ENCODE assay signal across 8 cellular contexts in the genomic region with DNA sequence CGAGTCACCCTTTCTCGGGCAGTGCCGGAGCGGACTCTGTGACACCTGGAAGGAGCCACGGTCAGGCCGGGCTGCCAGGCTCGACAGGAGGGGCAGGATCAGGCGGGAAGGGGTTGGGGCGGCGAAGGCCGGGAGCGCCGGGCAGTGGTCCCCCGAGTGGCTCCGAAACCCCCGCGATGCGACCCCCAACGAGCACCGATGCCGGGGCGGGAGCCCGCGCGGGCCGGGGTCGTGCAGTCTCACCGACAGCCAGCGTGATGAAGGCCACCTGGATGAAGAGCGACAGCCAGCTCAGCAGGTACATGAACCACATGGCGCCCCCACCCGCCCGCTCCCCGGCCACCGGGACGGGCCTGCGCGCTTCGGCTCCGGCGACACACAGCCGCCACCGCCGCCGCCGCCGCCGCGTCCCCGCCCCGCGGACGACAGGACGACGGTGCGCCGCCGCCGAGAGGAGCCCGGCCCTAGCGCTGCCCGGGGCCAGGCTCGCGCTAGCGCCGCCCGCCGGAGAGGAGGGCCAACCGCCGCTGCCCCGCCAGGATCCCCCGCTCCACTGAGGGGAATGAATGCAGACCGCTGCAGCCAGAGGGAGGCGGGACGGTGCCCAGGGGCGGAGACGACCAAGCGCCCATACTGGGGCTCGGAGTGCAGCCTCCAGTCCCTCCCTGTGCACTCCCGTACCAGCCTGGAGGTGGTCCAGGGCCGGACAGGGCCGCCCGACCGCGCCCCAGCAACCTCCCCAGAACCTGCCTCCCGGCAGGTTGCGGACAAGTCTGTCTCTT.
DNase-seq lines count a peak whose midpoint lies in the region; ATAC-seq and TF ChIP-seq lines count a peak whose summit lies in the region.

TEX261 (minus strand) TSS at position 429 of the 782 bp plus-strand sequence; CDS start at position 313, 116 bp downstream.

- peaks cover 28% of the 10 kb centered on the region for H3K36me3 ChIP-seq in muscle layer of colon (ENCODE audit: insufficient read depth, low read length)

- peak within 1 kb of the TSS; percentile 79 for H3K9ac ChIP-seq in muscle layer of colon (ENCODE audit: low read length)

- no peaks in the 10 kb centered on the region for H3K27me3 ChIP-seq in muscle layer of colon (ENCODE audit: control insufficient read depth in 1 of 2, insufficient read depth in 2 of 2, low read length in 2 of 2)

- DNase-seq in DMS153 (lab: John Stamatoyannopoulos, UW): peak; percentile 78
- peak; percentile 94 for DNase-seq in HuH-7 (ENCODE audit: low spot score)
- DNase-seq in OCI-M1 (lab: John Stamatoyannopoulos, UW): peak; percentile 89
- DNase-seq in activated T-cell treated with anti-CD3 and anti-CD28 coated beads, Interleukin-2, amount 50 U/mL, for 1 hour: peak; percentile 95
- peak; percentile 93 to 96 for DNase-seq in erythroblast (lab: John Stamatoyannopoulos, UW)
- DNase-seq in stimulated activated CD8-positive, alpha-beta memory T cell treated with anti-CD3 and anti-CD28 coated beads, Interleukin-7, amount 100 ng/mL, for 24 hours (ENCODE audit: low read depth): peak; percentile 77

- peak; percentile 96 for ATAC-seq in GM21515 (IDR thresholded peaks at IDR 0.05; ENCODE audit: unreplicated experiment)

- H3K27ac ChIP-seq in muscle layer of colon (ENCODE audit: low read depth, low read length): peak within 1 kb of the TSS; percentile 32

- peak; percentile 43 for TF ChIP-seq POLR2A in erythroblast (IDR thresholded peaks at IDR 0.05; ENCODE audit: low read length)

- peaks cover 15% of the 10 kb centered on the region for H3K4me1 ChIP-seq in muscle layer of colon (ENCODE audit: insufficient read depth, low read length)

- H3K9me3 ChIP-seq in muscle layer of colon (ENCODE audit: low read length): no peaks in the 10 kb centered on the region

- peak within 1 kb of the TSS; percentile 94 to 95 for H3K4me3 ChIP-seq in muscle layer of colon (ENCODE audit: low read depth in 1 of 2, low read length in 2 of 2)

Comparison
In these comparisons a context has a peak if more than half of its experiments do, and no peak if none do; other contexts are left out.
1. Peak in every context shown above with its lines: DNase-seq, ATAC-seq, H3K4me3 ChIP-seq and H3K27ac ChIP-seq.